8 cellular contexts compared by ENCODE assay signal in the genomic region with DNA sequence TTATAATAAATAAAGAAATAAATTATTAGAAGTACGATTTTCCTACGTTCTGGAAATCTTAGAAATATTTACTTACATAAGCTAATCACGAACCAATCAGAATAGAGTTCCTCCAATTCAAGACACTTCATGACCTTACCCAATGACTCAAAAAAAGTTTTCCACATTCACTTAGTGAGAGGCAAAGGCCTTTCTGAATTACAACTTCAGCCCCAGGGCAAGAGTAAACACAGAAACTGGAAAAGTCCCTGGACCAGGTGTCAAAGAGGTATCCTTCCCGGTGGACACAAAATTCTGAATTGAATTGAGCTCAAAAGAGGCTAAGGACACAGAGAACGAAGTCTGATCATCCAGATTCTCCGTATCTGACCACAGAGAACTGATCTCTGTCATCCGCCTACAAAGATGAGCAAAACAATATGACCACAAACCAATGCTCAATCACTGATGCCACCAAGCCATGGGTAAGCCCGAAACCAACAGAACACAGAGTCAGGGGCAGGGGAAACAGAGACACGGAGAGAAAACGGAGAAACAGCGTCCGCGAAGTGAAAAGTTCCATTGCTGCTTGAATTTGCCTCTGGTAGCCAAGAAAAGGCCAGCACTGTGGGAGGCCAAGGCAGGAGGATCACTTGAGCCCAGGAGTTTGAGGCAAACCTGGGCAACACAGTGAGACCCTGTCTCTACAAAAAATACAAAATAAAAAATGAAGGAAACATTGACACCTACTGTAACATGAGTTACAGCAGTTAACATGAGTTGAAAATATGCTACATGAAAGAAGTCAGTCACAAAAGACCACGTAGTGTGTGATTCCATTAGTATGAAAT. TPM values are rescaled to one million over a fixed set of nuclear protein-coding genes. Genes with fewer than 3 reads are reported as not detected.
DNase-seq lines count a peak whose midpoint lies in the region; ATAC-seq and TF ChIP-seq lines count a peak whose summit lies in the region.

No MANE protein-coding gene starts in this region.

- H3K9me3 Mint-ChIP-seq in activated CD4-positive, alpha-beta memory T cell treated with anti-CD3 and anti-CD28 coated beads, Interleukin-2, amount 10 ng/mL, durations not matched to agents 7 days and 5 days = no peaks in the 10 kb centered on the region

- ATAC-seq in GM19043 (IDR thresholded peaks at IDR 0.05; ENCODE audit: low read depth, unreplicated experiment) (peak; percentile 55), HG03060 (IDR thresholded peaks at IDR 0.05; ENCODE audit: low read depth, unreplicated experiment) (peak; percentile 70), GM19455 (IDR thresholded peaks at IDR 0.05; ENCODE audit: unreplicated experiment) (no peak), mucosa of descending colon (no peak)

- H3K4me1 ChIP-seq in mucosa of descending colon (ENCODE audit: low read depth) = peaks cover 24% of the 10 kb centered on the region

- peak overlapping the region; percentile 8 for H3K4me3 Mint-ChIP-seq in activated CD4-positive, alpha-beta memory T cell treated with anti-CD3 and anti-CD28 coated beads, Interleukin-2, amount 10 ng/mL, durations not matched to agents 7 days and 5 days

- H3K4me3 ChIP-seq in mucosa of descending colon = no peak overlapping the region

- H3K36me3 ChIP-seq in mucosa of descending colon (ENCODE audit: low read depth) = no peaks in the 10 kb centered on the region

- no peak for TF ChIP-seq CTCF in mucosa of descending colon (IDR thresholded peaks at IDR 0.05)

- intact Hi-C loops in mucosa of descending colon (cut with DNase I, micrococcal nuclease) = no loop called here

- H3K27ac Mint-ChIP-seq in activated CD4-positive, alpha-beta memory T cell treated with anti-CD3 and anti-CD28 coated beads, Interleukin-2, amount 10 ng/mL, durations not matched to agents 7 days and 5 days = peak overlapping the region; percentile 7

- peaks cover 19% of the 10 kb centered on the region for H3K4me1 Mint-ChIP-seq in activated CD4-positive, alpha-beta memory T cell treated with anti-CD3 and anti-CD28 coated beads, Interleukin-2, amount 10 ng/mL, durations not matched to agents 7 days and 5 days

- peak; percentile 74 for DNase-seq in activated CD4-positive, alpha-beta memory T cell treated with anti-CD3 and anti-CD28 coated beads, Interleukin-2, amount 10 ng/mL, durations not matched to agents 7 days and 5 days
- DNase-seq in stimulated activated CD4-positive, alpha-beta T cell treated with anti-CD3 and anti-CD28 coated beads, Interleukin-1b, Interleukin-23, amount 100 ng/mL, for 48 hours = peak; percentile 74
- DNase-seq in NCI-H446 (lab: John Stamatoyannopoulos, UW) = no peak
- no peak for DNase-seq in ACHN
- DNase-seq in mucosa of descending colon = no peak

- H3K36me3 Mint-ChIP-seq in activated CD4-positive, alpha-beta memory T cell treated with anti-CD3 and anti-CD28 coated beads, Interleukin-2, amount 10 ng/mL, durations not matched to agents 7 days and 5 days (ENCODE audit: low read depth) = no peaks in the 10 kb centered on the region

- CTCF ChIA-PET in activated CD4-positive, alpha-beta memory T cell treated with anti-CD3 and anti-CD28 coated beads, Interleukin-2, amount 10 ng/mL, durations not matched to agents 7 days and 5 days (lab: Charles Lee) = interaction anchor here (1.0 to 6.8 kb wide), 4 partner anchors 15 to 26 kb away, joined by 3 to 32 read pairs (median 4); no protein-coding TSS in a partner anchor

- in situ Hi-C loops in ACHN (cut with HindIII; ENCODE audit: low pct_ligation_motif_present, low pct_unique_long_range_greater_than_20kb, low sequenced_read_pairs) = no loop called here

- H3K9me3 ChIP-seq in mucosa of descending colon = no peaks in the 10 kb centered on the region

- H3K27me3 Mint-ChIP-seq in activated CD4-positive, alpha-beta memory T cell treated with anti-CD3 and anti-CD28 coated beads, Interleukin-2, amount 10 ng/mL, durations not matched to agents 7 days and 5 days = peaks cover 41% of the 10 kb centered on the region

- POLR2A ChIA-PET in activated CD4-positive, alpha-beta memory T cell treated with anti-CD3 and anti-CD28 coated beads, Interleukin-2, amount 10 ng/mL, durations not matched to agents 7 days and 5 days (lab: Charles Lee) = interaction anchor here (1.2 to 2.4 kb wide), 5 partner anchors 10 to 310 kb away, joined by 3 to 7 read pairs (median 6); partner anchors contain the start of genes BCL2L13 and PEX26

RNA-seq across cellular contexts. Expression of gene BID, which starts 6.8 kb away (rescaled TPM):
- total RNA-seq in activated CD4-positive, alpha-beta memory T cell treated with anti-CD3 and anti-CD28 coated beads, Interleukin-2, amount 10 ng/mL, durations not matched to agents 7 days and 5 days = 10 to 100 TPM; 21.4 to 25.7 TPM
- 10 to 100 TPM; 17.9 to 35.0 (median 21.8) TPM for total RNA-seq in mucosa of descending colon

Comparison
In these comparisons a context has a peak if more than half of its experiments do, and no peak if none do; other contexts are left out.
1. ATAC-seq: peak in GM19043 (single experiment) and HG03060 (single experiment); none in GM19455 (single experiment) and mucosa of descending colon (single experiment).
2. DNase-seq: peak in activated CD4-positive, alpha-beta memory T cell treated with anti-CD3 and anti-CD28 coated beads, Interleukin-2, amount 10 ng/mL, durations not matched to agents 7 days and 5 days (single experiment) and stimulated activated CD4-positive, alpha-beta T cell treated with anti-CD3 and anti-CD28 coated beads, Interleukin-1b, Interleukin-23, amount 100 ng/mL, for 48 hours (single experiment); none in NCI-H446 (0 of 2), ACHN (single experiment) and mucosa of descending colon (0 of 3).